Comparison of ENCODE assay signal across 25 cellular contexts in the genomic region with DNA sequence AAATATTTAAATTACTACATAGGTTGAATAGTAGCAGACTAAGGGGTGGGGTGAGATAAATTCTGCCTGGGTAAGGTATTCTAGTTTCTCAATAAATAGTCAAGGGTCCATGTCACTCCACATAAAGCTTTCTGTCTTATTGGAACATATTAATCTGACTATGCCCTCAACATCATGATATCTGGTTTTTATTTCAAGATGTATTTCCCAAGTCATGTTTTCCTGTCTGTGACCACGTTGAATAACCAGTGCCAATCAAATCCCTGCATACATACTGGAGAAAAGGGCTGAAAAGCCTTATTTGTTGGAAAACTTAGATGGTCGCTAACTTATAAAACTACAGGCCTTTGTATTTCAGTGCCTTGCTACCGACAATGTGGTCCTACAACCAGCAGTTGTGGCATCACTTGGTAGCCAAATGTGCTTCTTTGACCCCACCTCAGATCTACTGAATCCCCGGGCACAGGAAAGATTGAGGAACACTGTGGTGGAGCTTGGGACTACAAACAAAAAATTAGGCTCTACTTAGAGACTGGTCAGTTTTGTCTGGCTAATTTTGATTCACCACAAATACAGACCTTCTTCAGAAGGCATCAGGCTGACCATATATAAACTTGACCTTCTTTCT. TPM values are rescaled to one million over a fixed set of nuclear protein-coding genes. Genes with fewer than 3 reads are reported as not detected.
"Had no signal": no experiment of that assay in that cellular context is flagged by ENCODE, and none has a peak within 500 bp of the region (broad histone marks: within the 10 kb centered on the region; RNA-seq: fewer than 3 reads in every experiment).

No MANE protein-coding gene starts in this region.

- H3K4me3 Mint-ChIP-seq: activated T-cell treated with anti-CD3 and anti-CD28 coated beads, Interleukin-2, amount 50 U/mL, for 24 hours; activated T-helper 17 cell treated with anti-CD3 and anti-CD28 coated beads, Interleukin-2, amount 50 U/mL, for 72 hours; effector memory CD8-positive, alpha-beta T cell; mesothelial cell of epicardium; naive thymus-derived CD8-positive, alpha-beta T cell; neural progenitor cell; stimulated activated effector memory CD8-positive, alpha-beta T cell treated with anti-CD3 and anti-CD28 coated beads, Interleukin-12 subunit alpha, Interleukin-12 subunit beta, amount 100 ng/mL, for 72 hours; stimulated activated naive CD8-positive, alpha-beta T cell treated with anti-CD3 and anti-CD28 coated beads, Interleukin-15, amount 100 ng/mL, for 72 hours; WTC11 had no signal

- H3K4me3 ChIP-seq: adrenal gland, colonic mucosa, dorsolateral prefrontal cortex, esophagus muscularis mucosa, neural progenitor cell, ovary, prostate gland, skin epidermis, upper lobe of left lung had no signal

- H3K27me3 Mint-ChIP-seq: activated T-cell treated with anti-CD3 and anti-CD28 coated beads, Interleukin-2, amount 50 U/mL, for 24 hours; activated T-helper 17 cell treated with anti-CD3 and anti-CD28 coated beads, Interleukin-2, amount 50 U/mL, for 72 hours; effector memory CD8-positive, alpha-beta T cell; stimulated activated naive CD8-positive, alpha-beta T cell treated with anti-CD3 and anti-CD28 coated beads, Interleukin-15, amount 100 ng/mL, for 72 hours had no signal

- H3K36me3 ChIP-seq: adrenal gland, colonic mucosa, neural progenitor cell, ovary, prostate gland had no signal

- H3K9me3 Mint-ChIP-seq: activated naive CD4-positive, alpha-beta T cell treated with anti-CD3 and anti-CD28 coated beads, Interleukin-2, amount 50 U/mL, for 72 hours; activated T-cell treated with anti-CD3 and anti-CD28 coated beads, Interleukin-2, amount 50 U/mL, for 24 hours; activated T-helper 17 cell treated with anti-CD3 and anti-CD28 coated beads, Interleukin-2, amount 50 U/mL, for 72 hours; effector memory CD8-positive, alpha-beta T cell; mesothelial cell of epicardium; naive thymus-derived CD8-positive, alpha-beta T cell; neural progenitor cell; stimulated activated effector memory CD8-positive, alpha-beta T cell treated with anti-CD3 and anti-CD28 coated beads, Interleukin-12 subunit alpha, Interleukin-12 subunit beta, amount 100 ng/mL, for 72 hours; stimulated activated naive CD8-positive, alpha-beta T cell treated with anti-CD3 and anti-CD28 coated beads, Interleukin-15, amount 100 ng/mL, for 72 hours; WTC11 had no signal

- H3K27ac Mint-ChIP-seq: activated naive CD4-positive, alpha-beta T cell treated with anti-CD3 and anti-CD28 coated beads, Interleukin-2, amount 50 U/mL, for 72 hours; activated T-cell treated with anti-CD3 and anti-CD28 coated beads, Interleukin-2, amount 50 U/mL, for 24 hours; activated T-helper 17 cell treated with anti-CD3 and anti-CD28 coated beads, Interleukin-2, amount 50 U/mL, for 72 hours; effector memory CD8-positive, alpha-beta T cell; naive thymus-derived CD8-positive, alpha-beta T cell; neural progenitor cell; stimulated activated effector memory CD8-positive, alpha-beta T cell treated with anti-CD3 and anti-CD28 coated beads, Interleukin-12 subunit alpha, Interleukin-12 subunit beta, amount 100 ng/mL, for 72 hours; stimulated activated naive CD8-positive, alpha-beta T cell treated with anti-CD3 and anti-CD28 coated beads, Interleukin-15, amount 100 ng/mL, for 72 hours; WTC11 had no signal

- DNase-seq: activated CD8-positive, alpha-beta memory T cell treated with anti-CD3 and anti-CD28 coated beads, Interleukin-2, amount 50 U/mL, for 4 hours; activated T-cell treated with anti-CD3 and anti-CD28 coated beads, Interleukin-2, amount 50 U/mL, for 24 hours; adrenal gland; colonic mucosa; dorsolateral prefrontal cortex; effector memory CD8-positive, alpha-beta T cell; heart left ventricle; islet precursor cell; left colon; ovary; stimulated activated CD4-positive, alpha-beta T cell treated with anti-CD3 and anti-CD28 coated beads, Interleukin-2, amount 100 ng/mL, for 24 hours; stimulated activated naive CD8-positive, alpha-beta T cell treated with anti-CD3 and anti-CD28 coated beads, Interleukin-15, amount 100 ng/mL, for 72 hours; T-helper 9 cell; upper lobe of left lung had no signal

- H3K4me1 Mint-ChIP-seq: activated T-helper 17 cell treated with anti-CD3 and anti-CD28 coated beads, Interleukin-2, amount 50 U/mL, for 72 hours; naive thymus-derived CD8-positive, alpha-beta T cell; stimulated activated effector memory CD8-positive, alpha-beta T cell treated with anti-CD3 and anti-CD28 coated beads, Interleukin-12 subunit alpha, Interleukin-12 subunit beta, amount 100 ng/mL, for 72 hours; stimulated activated naive CD8-positive, alpha-beta T cell treated with anti-CD3 and anti-CD28 coated beads, Interleukin-15, amount 100 ng/mL, for 72 hours had no signal

- H3K9me3 ChIP-seq: adrenal gland, colonic mucosa, esophagus muscularis mucosa, heart left ventricle, ovary, prostate gland, upper lobe of left lung had no signal

- H3K27ac ChIP-seq: colonic mucosa, dorsolateral prefrontal cortex, neural progenitor cell, upper lobe of left lung had no signal

- H3K36me3 Mint-ChIP-seq: activated naive CD4-positive, alpha-beta T cell treated with anti-CD3 and anti-CD28 coated beads, Interleukin-2, amount 50 U/mL, for 72 hours; mesothelial cell of epicardium; naive thymus-derived CD8-positive, alpha-beta T cell; neural progenitor cell; stimulated activated effector memory CD8-positive, alpha-beta T cell treated with anti-CD3 and anti-CD28 coated beads, Interleukin-12 subunit alpha, Interleukin-12 subunit beta, amount 100 ng/mL, for 72 hours; WTC11 had no signal

- H3K27me3 ChIP-seq: adrenal gland, colonic mucosa, dorsolateral prefrontal cortex, esophagus muscularis mucosa, heart left ventricle, neural progenitor cell, ovary, upper lobe of left lung had no signal

- H3K4me1 ChIP-seq: colonic mucosa, prostate gland had no signal

- ATAC-seq: activated naive CD4-positive, alpha-beta T cell treated with anti-CD3 and anti-CD28 coated beads, Interleukin-2, amount 50 U/mL, for 72 hours; activated T-helper 17 cell treated with anti-CD3 and anti-CD28 coated beads, Interleukin-2, amount 50 U/mL, for 72 hours; effector memory CD8-positive, alpha-beta T cell; heart left ventricle; left colon; naive thymus-derived CD8-positive, alpha-beta T cell; stimulated activated effector memory CD8-positive, alpha-beta T cell treated with anti-CD3 and anti-CD28 coated beads, Interleukin-12 subunit alpha, Interleukin-12 subunit beta, amount 100 ng/mL, for 72 hours; stimulated activated naive CD8-positive, alpha-beta T cell treated with anti-CD3 and anti-CD28 coated beads, Interleukin-15, amount 100 ng/mL, for 72 hours; WTC11 had no signal

RNA-seq across cellular contexts. Expression of a gene that starts 39.4 kb away (rescaled TPM):
- total RNA-seq: activated T-helper 17 cell treated with anti-CD3 and anti-CD28 coated beads, Interleukin-2, amount 50 U/mL, for 72 hours; T-helper 1 cell treated with Interleukin-12 subunit alpha and Interleukin-12 subunit beta and Interleukin-4 antibody, amounts not matched to agents 30 ng/mL and 1 ng/mL, for 36 hours had no signal
